Comparison of ENCODE assay signal across 35 cellular contexts in genomic region chr20:37468886-37469285, GRCh38. TPM values are rescaled to one million over a fixed set of nuclear protein-coding genes. Genes with fewer than 3 reads are reported as not detected.
"Had no signal": no experiment of that assay in that cellular context is flagged by ENCODE, and none has a peak within 500 bp of the region (broad histone marks: within the 10 kb centered on the region; RNA-seq: fewer than 3 reads in every experiment).

No MANE protein-coding gene starts in this region.

- H3K27me3 ChIP-seq: cardiac muscle cell had no signal

- H3K27ac ChIP-seq: cardiac muscle cell, SJSA1, VCaP had no signal

- H3K9ac ChIP-seq: SK-N-SH had no signal

- ATAC-seq: activated CD8-positive, alpha-beta T cell treated with anti-CD3 and anti-CD28 coated beads for 36 hours; activated T-cell treated with anti-CD3 and anti-CD28 coated beads, Interleukin-2, amount 50 U/mL, for 72 hours; activated T-helper 17 cell treated with anti-CD3 and anti-CD28 coated beads, Interleukin-2, amount 50 U/mL, for 72 hours; Panc1; T-cell; T-helper 17 cell had no signal

- H3K27ac Mint-ChIP-seq: activated CD4-positive, alpha-beta T cell treated with anti-CD3 and anti-CD28 coated beads, Interleukin-2, amount 10 ng/mL, durations not matched to agents 24 days and 14 days; activated CD8-positive, alpha-beta T cell treated with anti-CD3 and anti-CD28 coated beads for 36 hours; activated naive CD8-positive, alpha-beta T cell treated with anti-CD3 and anti-CD28 coated beads for 36 hours; activated T-cell treated with anti-CD3 and anti-CD28 coated beads, Interleukin-2, amount 50 U/mL, for 72 hours; activated T-helper 17 cell treated with anti-CD3 and anti-CD28 coated beads, Interleukin-2, amount 50 U/mL, for 72 hours; T-cell; T-helper 17 cell had no signal

- H3K4me3 ChIP-seq: cardiac muscle cell, MG63, SJSA1 had no signal

- DNase-seq: activated CD4-positive, alpha-beta T cell treated with anti-CD3 and anti-CD28 coated beads for 1 hour; activated CD4-positive, alpha-beta T cell treated with anti-CD3 and anti-CD28 coated beads, Interleukin-2, amount 10 ng/mL, durations not matched to agents 24 days and 14 days; activated CD4-positive, alpha-beta T cell treated with anti-CD3 and anti-CD28 coated beads, Interleukin-2, amount 50 U/mL, for 4 hours; activated CD4-positive, CD25-positive, alpha-beta regulatory T cell; activated CD8-positive, alpha-beta T cell treated with anti-CD3 and anti-CD28 coated beads for 36 hours; activated effector memory CD4-positive, alpha-beta T cell treated with anti-CD3 and anti-CD28 coated beads, Interleukin-2, amount 50 U/mL, for 16 hours; activated naive CD4-positive, alpha-beta T cell; activated naive CD4-positive, alpha-beta T cell treated with anti-CD3 and anti-CD28 coated beads, Interleukin-2, amount 50 U/mL, for 16 hours; activated naive CD8-positive, alpha-beta T cell treated with anti-CD3 and anti-CD28 coated beads for 36 hours; activated T-cell treated with anti-CD3 and anti-CD28 coated beads, Interleukin-2, amount 50 U/mL, for 1 hour; activated T-cell treated with anti-CD3 and anti-CD28 coated beads, Interleukin-2, amount 50 U/mL, for 72 hours; amniotic stem cell; aorta; Karpas-422; MG63; NCI-H1048; NCI-H1105 treated with DMSO at 0.1 percent for 48 hours; NCI-H1436; NCI-H1694; NCI-H1930; NCI-H2081 treated with DMSO at 0.1 percent for 48 hours; NCI-H345; NCI-H526 treated with DMSO at 0.1 percent for 48 hours; NCI-H774; SHP77 treated with DMSO at 0.1 percent for 48 hours; SK-N-SH; T-cell; T-helper 17 cell had no signal

- H3K4me1 Mint-ChIP-seq: activated CD4-positive, alpha-beta T cell treated with anti-CD3 and anti-CD28 coated beads, Interleukin-2, amount 10 ng/mL, durations not matched to agents 24 days and 14 days; activated naive CD8-positive, alpha-beta T cell treated with anti-CD3 and anti-CD28 coated beads for 36 hours; T-cell had no signal

- H3K27me3 Mint-ChIP-seq: activated naive CD8-positive, alpha-beta T cell treated with anti-CD3 and anti-CD28 coated beads for 36 hours had no signal

- H3K9me3 Mint-ChIP-seq: activated CD4-positive, alpha-beta T cell treated with anti-CD3 and anti-CD28 coated beads, Interleukin-2, amount 10 ng/mL, durations not matched to agents 24 days and 14 days; activated CD8-positive, alpha-beta T cell treated with anti-CD3 and anti-CD28 coated beads for 36 hours; activated naive CD8-positive, alpha-beta T cell treated with anti-CD3 and anti-CD28 coated beads for 36 hours; activated T-cell treated with anti-CD3 and anti-CD28 coated beads, Interleukin-2, amount 50 U/mL, for 72 hours; activated T-helper 17 cell treated with anti-CD3 and anti-CD28 coated beads, Interleukin-2, amount 50 U/mL, for 72 hours; T-cell had no signal

- H3K36me3 ChIP-seq: cardiac muscle cell, MG63, SJSA1 had no signal

- H3K4me3 Mint-ChIP-seq: activated CD4-positive, alpha-beta T cell treated with anti-CD3 and anti-CD28 coated beads, Interleukin-2, amount 10 ng/mL, durations not matched to agents 24 days and 14 days; activated CD8-positive, alpha-beta T cell treated with anti-CD3 and anti-CD28 coated beads for 36 hours; activated naive CD8-positive, alpha-beta T cell treated with anti-CD3 and anti-CD28 coated beads for 36 hours; activated T-cell treated with anti-CD3 and anti-CD28 coated beads, Interleukin-2, amount 50 U/mL, for 72 hours; activated T-helper 17 cell treated with anti-CD3 and anti-CD28 coated beads, Interleukin-2, amount 50 U/mL, for 72 hours; T-cell had no signal

- H3K9me3 ChIP-seq: MG63, SJSA1, SK-N-SH had no signal

- H3K36me3 Mint-ChIP-seq: activated naive CD8-positive, alpha-beta T cell treated with anti-CD3 and anti-CD28 coated beads for 36 hours; T-cell had no signal

- H3K4me2 ChIP-seq: SK-N-SH had no signal

- H3K4me1 ChIP-seq: SJSA1 had no signal

RNA-seq across cellular contexts. Expression of gene NNAT, which starts 52.2 kb away (rescaled TPM):
- total RNA-seq: NCI-H460, RPMI7951, SJSA1, T-helper 17 cell had no signal
